Comparison of ENCODE assay signal across 8 cellular contexts in genomic region chr17:57988301-57989010, GRCh38. TPM values are rescaled to one million over a fixed set of nuclear protein-coding genes. Genes with fewer than 3 reads are reported as not detected.
DNase-seq lines count a peak whose midpoint lies in the region; ATAC-seq, FAIRE-seq and TF ChIP-seq lines count a peak whose summit lies in the region.

No MANE protein-coding gene starts in this region.

- peak overlapping the region; percentile 80 for H3K4me3 ChIP-seq in AG04449 (ENCODE audit: low read depth, low read length)

- H3K4me3 Mint-ChIP-seq in effector memory CD8-positive, alpha-beta T cell, result peak overlapping the region; percentile 92 to 93

- no peaks in the 10 kb centered on the region for H3K9me3 Mint-ChIP-seq in effector memory CD8-positive, alpha-beta T cell

- POLR2A ChIA-PET in AG04449 (lab: Yijun Ruan, JAX), result interaction anchor here (0.6 to 1.3 kb wide), 10 partner anchors 19 to 152 kb away, joined by 3 to 8 read pairs (median 4); partner anchors contain the start of genes MRPS23 and SRSF1

- peak overlapping the region; percentile 93 to 94 for H3K27ac Mint-ChIP-seq in effector memory CD8-positive, alpha-beta T cell

- no peak for DNase-seq in AG04449 (ENCODE audit: low read depth, low spot score)
- DNase-seq in GM18507 (ENCODE audit: extremely low spot score, insufficient read length, low read depth), result peak; percentile 76
- DNase-seq in NCI-H2171 (lab: John Stamatoyannopoulos, UW), result peak; percentile 67
- peak; percentile 42 for DNase-seq in activated CD4-positive, CD25-positive, alpha-beta regulatory T cell treated with anti-CD3 and anti-CD28 coated beads, Interleukin-2, amount 50 U/mL, for 16 hours (ENCODE audit: low read depth, low spot score)
- DNase-seq in effector memory CD8-positive, alpha-beta T cell, result peak; percentile 56 to 59 (median 57)
- peak; percentile 62 to 72 for DNase-seq in lung microvascular endothelial cell (ENCODE audit: low read depth in 2 of 2)
- peak; percentile 42 for DNase-seq in stimulated activated CD8-positive, alpha-beta memory T cell treated with anti-CD3 and anti-CD28 coated beads, Interleukin-7, amount 100 ng/mL, for 24 hours (ENCODE audit: low read depth)

- TF ChIP-seq CTCF in AG04449 (IDR thresholded peaks at IDR 0.05; ENCODE audit: insufficient read depth, low read length, missing control alignments), result no peak

- ATAC-seq in HG02938 (IDR thresholded peaks at IDR 0.05; ENCODE audit: unreplicated experiment), result peak; percentile 53
- ATAC-seq in effector memory CD8-positive, alpha-beta T cell (replicated peaks), result peak; percentile 71

- CTCF ChIA-PET in AG04449 (lab: Yijun Ruan, JAX), result interaction anchor here (1.0 to 20.5 kb wide), 4 partner anchors 12 to 126 kb away, joined by 3 to 1361 read pairs (median 46); partner anchors contain the start of gene MRPS23

- H3K36me3 Mint-ChIP-seq in effector memory CD8-positive, alpha-beta T cell (ENCODE audit: insufficient read depth), result peaks cover 24% of the 10 kb centered on the region

- FAIRE-seq in GM18507 (lab: Jason Lieb, UNC), result peak; percentile 50

- H3K27me3 Mint-ChIP-seq in effector memory CD8-positive, alpha-beta T cell, result no peaks in the 10 kb centered on the region

- peaks cover 31 to 44% of the 10 kb centered on the region in 2 donors for H3K4me1 Mint-ChIP-seq in effector memory CD8-positive, alpha-beta T cell (ENCODE audit: low read depth in 2 of 2)

RNA-seq across cellular contexts. Expression of gene VEZF1, which starts 0.4 kb away (rescaled TPM):
- 18.7 and 23.0 TPM in 2 replicates for total RNA-seq in lung microvascular endothelial cell

RNA-seq across cellular contexts. Expression of gene SRSF1, which starts 18.6 kb away (rescaled TPM):
- total RNA-seq in lung microvascular endothelial cell, result 300 and 316 TPM in 2 replicates

RNA-seq across cellular contexts. Expression of gene CUEDC1, which starts 33.2 kb away (rescaled TPM):
- total RNA-seq in lung microvascular endothelial cell, result 3.2 and 4.6 TPM in 2 replicates
